16 cellular contexts compared by ENCODE assay signal in the genomic region with DNA sequence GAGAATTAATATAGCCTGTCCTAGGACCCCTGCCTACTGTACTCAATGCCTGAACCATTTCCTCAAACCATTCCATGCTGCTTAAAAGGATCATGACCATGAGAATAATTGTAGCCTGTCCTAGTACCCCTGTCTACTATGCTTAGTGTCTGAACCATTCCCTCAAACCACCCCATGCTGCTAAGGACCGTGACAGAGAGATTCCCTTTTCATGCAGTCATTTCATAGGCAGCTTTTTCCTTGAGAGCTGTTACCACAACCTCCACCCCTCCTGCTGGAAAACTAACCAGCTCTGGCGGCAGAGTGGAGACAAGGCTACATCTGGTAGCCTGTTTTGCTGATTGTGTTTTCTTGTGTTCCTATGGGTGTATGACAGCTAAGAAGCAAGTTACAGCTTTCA.
DNase-seq lines count a peak whose midpoint lies in the region; TF ChIP-seq lines count a peak whose summit lies in the region.
"Had no signal": no experiment of that assay in that cellular context is flagged by ENCODE, and none has a peak within 500 bp of the region (broad histone marks: within the 10 kb centered on the region; RNA-seq: fewer than 3 reads in every experiment).

No MANE protein-coding gene starts in this region.

- H3K9me3 ChIP-seq in uterus, result no peaks in the 10 kb centered on the region
- H3K9me3 ChIP-seq in ascending aorta, result no peaks in the 10 kb centered on the region
- H3K9me3 ChIP-seq: thoracic aorta had no signal

- H3K36me3 ChIP-seq in uterus, result no peaks in the 10 kb centered on the region
- no peaks in the 10 kb centered on the region for H3K36me3 ChIP-seq in ascending aorta
- H3K36me3 ChIP-seq: thoracic aorta had no signal

- no peak overlapping the region for H3K4me3 Mint-ChIP-seq in neural crest cell

- H3K4me1 ChIP-seq in uterus (no peaks in the 10 kb centered on the region), ascending aorta (no peaks in the 10 kb centered on the region)

- peak overlapping the region; percentile 54 for H3K27ac Mint-ChIP-seq in neural crest cell (ENCODE audit: unreplicated experiment)
- H3K27ac Mint-ChIP-seq: activated T-helper 2 cell treated with anti-CD3 and anti-CD28 coated beads, Interferon-gamma antibody, Interleukin-2, Interleukin-4, amounts not matched to agents 10 μg/mL and 5 μg/mL and 100 μg/mL, durations not matched to agents 14 hours and 24 hours and 36 hours had no signal

- intact Hi-C loops in uterus (cut with DNase I; ENCODE audit: low total_unique reads), result no loop called here
- intact Hi-C loops in ascending aorta (cut with DNase I), result no loop called here

- H3K27me3 Mint-ChIP-seq in neural crest cell (ENCODE audit: low read depth), result no peaks in the 10 kb centered on the region

- TF ChIP-seq CTCF in choroid plexus epithelial cell (conservative IDR thresholded peaks at IDR 0.05; ENCODE audit: low read depth, low read length) (no peak), neural crest cell (conservative IDR thresholded peaks at IDR 0.05) (no peak), uterus (IDR thresholded peaks at IDR 0.05) (no peak), ascending aorta (IDR thresholded peaks at IDR 0.05) (no peak)

- H3K4me3 ChIP-seq in choroid plexus epithelial cell (ENCODE audit: low read depth, low read length) (no peak overlapping the region), uterus (no peak overlapping the region), ascending aorta (no peak overlapping the region)
- H3K4me3 ChIP-seq: thoracic aorta had no signal

- no peak for TF ChIP-seq POLR2A in uterus (IDR thresholded peaks at IDR 0.05)

- H3K9me3 Mint-ChIP-seq in neural crest cell, result no peaks in the 10 kb centered on the region
- H3K9me3 Mint-ChIP-seq: activated T-helper 2 cell treated with anti-CD3 and anti-CD28 coated beads, Interferon-gamma antibody, Interleukin-2, Interleukin-4, amounts not matched to agents 10 μg/mL and 5 μg/mL and 100 μg/mL, durations not matched to agents 14 hours and 24 hours and 36 hours had no signal

- H3K4me1 Mint-ChIP-seq in neural crest cell, result peaks cover 5% of the 10 kb centered on the region

- DNase-seq in GM03348 (ENCODE audit: low spot score) (peak; percentile 3), OCI-M1 (lab: John Stamatoyannopoulos, UW) (peak; percentile 13), choroid plexus epithelial cell (ENCODE audit: low read depth) (peak; percentile 14), neural crest cell (ENCODE audit: low read depth, low spot score) (no peak), epidermal melanocyte (ENCODE audit: insufficient read length, low spot score) (no peak), uterus (no peak), ascending aorta (ENCODE audit: low spot score in 2 of 2) (no peak)
- DNase-seq in stimulated activated CD4-positive, alpha-beta T cell treated with anti-CD3 and anti-CD28 coated beads, Interleukin-4, amount 100 ng/mL, for 1 hour, result no peak
- DNase-seq: activated CD4-positive, CD25-positive, alpha-beta regulatory T cell treated with anti-CD3 and anti-CD28 coated beads, Interleukin-2, amount 50 U/mL, for 72 hours; cerebellar nuclear complex; COR-L47; NCI-H146; NCI-H345; Right ventricle myocardium superior had no signal

- H3K27ac ChIP-seq in uterus, result no peak overlapping the region
- H3K27ac ChIP-seq in ascending aorta, result no peak overlapping the region
- H3K27ac ChIP-seq: thoracic aorta had no signal

- H3K27me3 ChIP-seq in uterus (no peaks in the 10 kb centered on the region), ascending aorta (no peaks in the 10 kb centered on the region)

- no peaks in the 10 kb centered on the region for H3K36me3 Mint-ChIP-seq in neural crest cell (ENCODE audit: low read depth)

Comparison
In these comparisons a context has a peak if more than half of its experiments do, and no peak if none do; other contexts are left out.
1. DNase-seq: peak in GM03348 (single experiment), OCI-M1 (single experiment) and choroid plexus epithelial cell (single experiment); none in neural crest cell (single experiment), stimulated activated CD4-positive, alpha-beta T cell treated with anti-CD3 and anti-CD28 coated beads, Interleukin-4, amount 100 ng/mL, for 1 hour (single experiment), epidermal melanocyte (single experiment), uterus (0 of 2) and ascending aorta (0 of 2).